8 cellular contexts compared by ENCODE assay signal in the genomic region with DNA sequence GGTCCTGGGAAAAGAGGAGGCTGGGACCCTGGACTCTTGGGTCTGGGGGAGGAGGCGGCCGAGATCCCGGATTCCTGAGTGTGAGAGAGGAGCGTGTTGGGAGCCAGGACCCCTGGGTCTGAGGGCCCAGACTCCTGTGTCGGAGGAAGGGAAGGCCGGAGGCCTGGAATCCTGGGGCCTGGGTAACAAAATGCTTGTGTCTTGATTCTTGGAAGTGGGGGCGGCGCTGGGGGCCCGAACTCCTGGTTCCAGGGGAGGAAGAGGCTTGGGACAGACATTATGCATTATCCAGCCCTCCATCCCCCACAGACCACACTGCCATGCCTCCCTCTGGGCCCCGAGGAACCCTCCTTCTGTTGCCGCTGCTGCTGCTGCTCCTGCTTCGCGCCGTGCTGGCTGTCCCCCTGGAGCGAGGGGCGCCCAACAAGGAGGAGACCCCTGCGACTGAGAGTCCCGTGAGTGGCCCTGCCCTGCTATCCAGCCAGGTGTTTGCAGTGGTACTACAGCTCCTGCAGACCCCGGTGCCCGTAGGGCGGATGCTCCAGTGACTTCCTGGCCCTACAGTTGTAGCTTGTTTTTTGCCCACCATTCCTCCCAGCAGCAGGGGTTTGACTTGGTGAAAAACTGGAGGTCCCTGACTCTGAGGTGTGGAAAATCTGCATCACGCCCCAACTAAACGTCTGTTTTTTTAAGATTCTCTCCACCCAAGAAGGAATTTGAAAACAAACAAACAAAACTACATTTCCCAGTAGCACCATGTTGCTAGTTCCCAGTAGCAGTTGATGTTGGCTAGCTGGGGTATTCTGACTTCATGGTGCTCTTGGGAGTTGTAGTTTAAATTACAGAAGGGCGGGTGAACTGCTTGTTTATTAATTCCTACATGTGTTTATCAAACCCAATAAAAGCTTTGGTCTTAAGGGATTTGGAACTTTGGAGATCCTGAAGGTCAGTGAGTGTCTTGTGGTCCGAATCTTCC. TPM values are rescaled to one million over a fixed set of nuclear protein-coding genes. Genes with fewer than 3 reads are reported as not detected.
DNase-seq lines count a peak whose midpoint lies in the region; ATAC-seq and TF ChIP-seq lines count a peak whose summit lies in the region.

No MANE protein-coding gene starts in this region.

- intact Hi-C loops in IMR-90 (cut with micrococcal nuclease): loop anchor here (2.0 kb wide), 1 partner anchor 54 kb away; a partner anchor contains a TSS
- intact Hi-C loops in ovary (cut with DNase I): loop anchor here in 2 of 4 donors (2.0 to 10.0 kb wide), 3 partner anchors 28 to 64 kb away; a partner anchor contains a TSS

- H3K9me1 ChIP-seq in IMR-90 (ENCODE audit: insufficient read depth, low read length): peaks cover 12% of the 10 kb centered on the region

- peak overlapping the region; percentile 38 for H2BK5ac ChIP-seq in IMR-90 (ENCODE audit: low read depth, low read length, poor library complexity, severe bottlenecking)

- H4K91ac ChIP-seq in IMR-90 (ENCODE audit: insufficient read depth, low read depth, low read length): peak overlapping the region; percentile 43

- TF ChIP-seq EP300 in ovary (IDR thresholded peaks at IDR 0.05): no peak

- peak overlapping the region; percentile 91 for H2AFZ ChIP-seq in IMR-90 (replicated peaks; ENCODE audit: low read length, poor library complexity)

- H3K9me3 ChIP-seq in IMR-90 (ENCODE audit: control insufficient read depth, insufficient read depth, low read length): no peaks in the 10 kb centered on the region
- no peaks in the 10 kb centered on the region for H3K9me3 ChIP-seq in ovary

- no peak overlapping the region for H2BK20ac ChIP-seq in IMR-90 (ENCODE audit: low read depth, low read length)

- peak; percentile 43 for DNase-seq in ELR (ENCODE audit: low read depth)
- peak; percentile 35 for DNase-seq in IMR-90
- DNase-seq in activated T-cell treated with anti-CD3 and anti-CD28 coated beads, Interleukin-2, amount 50 U/mL, for 48 hours: peak; percentile 41 to 50
- peak; percentile 46 for DNase-seq in foreskin melanocyte
- DNase-seq in ovary: peak in 2 of 5 donors; percentile 54 to 58
- no peak for DNase-seq in NCI-H1105 treated with DMSO at 0.1 percent for 48 hours (lab: John Stamatoyannopoulos, UW)

- H3K27me3 ChIP-seq in IMR-90 (ENCODE audit: control insufficient read depth, insufficient read depth, low read length) (no peaks in the 10 kb centered on the region), ovary (no peaks in the 10 kb centered on the region)

- in situ Hi-C loops in IMR-90 (cut with MboI; ENCODE audit: low sequenced_read_pairs): no loop called here

- peaks cover 20 to 48% of the 10 kb centered on the region in 2 experiments for H3K79me1 ChIP-seq in IMR-90 (ENCODE audit: low read depth in 1 of 2, low read length in 2 of 2)

- peak overlapping the region; percentile 55; the same call in 1 of the 2 replicates for H2AK5ac ChIP-seq in IMR-90 (ENCODE audit: low read depth, low read length)

- ATAC-seq in IMR-90 (ENCODE audit: low read depth): peak; percentile 2; the same call in 1 of the 2 replicates
- ATAC-seq in HG02970 (IDR thresholded peaks at IDR 0.05; ENCODE audit: low FRiP score, unreplicated experiment): no peak
- no peak for ATAC-seq in HG02840 (IDR thresholded peaks at IDR 0.05; ENCODE audit: low FRiP score, unreplicated experiment)

- H4K20me1 ChIP-seq in IMR-90 (ENCODE audit: insufficient read depth, low read length): peaks cover 2% of the 10 kb centered on the region; the same call in 1 of the 2 replicates

- peak overlapping the region; percentile 15; the same call in 1 of the 2 replicates for H4K5ac ChIP-seq in IMR-90 (ENCODE audit: low read depth, low read length)

- peak overlapping the region; percentile 62; the same call in 1 of the 2 replicates for H3K23ac ChIP-seq in IMR-90 (ENCODE audit: low read depth, low read length)

- H3K27ac ChIP-seq in IMR-90 (ENCODE audit: insufficient read depth, low read length) (peak overlapping the region; percentile 56), ovary (peak overlapping the region; percentile 87 to 96)

- H3K56ac ChIP-seq in IMR-90 (ENCODE audit: extremely low read depth, insufficient read depth, low read length): no peak overlapping the region; the same call in 1 of the 2 replicates

- TF ChIP-seq POLR2A in IMR-90 (IDR thresholded peaks at IDR 0.05; ENCODE audit: low read depth, low read length) (no peak), ovary (IDR thresholded peaks at IDR 0.05) (no peak)

- peak overlapping the region; percentile 94 for H2AK9ac ChIP-seq in IMR-90 (replicated peaks; ENCODE audit: low read depth, low read length, poor library complexity)

- peak overlapping the region; percentile 5 to 54; a peak in 3 of 4 replicates for H4K8ac ChIP-seq in IMR-90 (ENCODE audit: low read depth in 2 of 2, low read length in 2 of 2)

- peak overlapping the region; percentile 69 for H3K14ac ChIP-seq in IMR-90 (replicated peaks; ENCODE audit: low read depth, low read length)

- CTCF ChIA-PET in IMR-90 (lab: Yijun Ruan, JAX): interaction anchor here (0.6 to 1.0 kb wide), 2 partner anchors 51 to 117 kb away, joined by 3 to 4 read pairs; no protein-coding TSS in a partner anchor

- H2BK15ac ChIP-seq in IMR-90 (ENCODE audit: low read depth, low read length): no peak overlapping the region

- H2BK120ac ChIP-seq in IMR-90 (ENCODE audit: low read depth, low read length): no peak overlapping the region

- dilution Hi-C loops in IMR-90 (cut with HindIII; ENCODE audit: low sequenced_read_pairs, unreplicated experiment): no loop called here

- H3K9ac ChIP-seq in IMR-90 (ENCODE audit: low read depth, low read length): peak overlapping the region; percentile 71

- no peak overlapping the region for H3K18ac ChIP-seq in IMR-90 (ENCODE audit: low read depth, low read length)

- H3K4me2 ChIP-seq in IMR-90 (ENCODE audit: low read depth, low read length): peak overlapping the region; percentile 96

- H3K4me3 ChIP-seq in IMR-90 (ENCODE audit: insufficient read depth, low read depth, low read length) (peak overlapping the region; percentile 79), ovary (peak overlapping the region; percentile 89)

- TF ChIP-seq RAD21 in IMR-90 (IDR thresholded peaks at IDR 0.05; ENCODE audit: low read length): no peak

- POLR2A ChIA-PET in IMR-90 (lab: Charles Lee; ENCODE audit: unreplicated experiment): interaction anchor here (0.6 to 1.4 kb wide), 3 partner anchors 21 to 63 kb away, joined by 3 to 5 read pairs (median 5); no protein-coding TSS in a partner anchor

- 17% methylated on average over 15 of the region's 25 CpGs; no CpG with 5 or more reads in 1 of the 2 experiments for WGBS in IMR-90 (ENCODE audit: extremely low coverage in 2 of 2, insufficient read length in 1 of 2), 2 experiments
- WGBS in ovary, 3 donors: 7 to 11% (median 7%) methylated on average over 25 of the region's 25 CpGs

- peaks cover 2% of the 10 kb centered on the region; the same call in 1 of the 2 replicates for H3K4me1 ChIP-seq in IMR-90 (ENCODE audit: control insufficient read depth, insufficient read depth, low read length)
- H3K4me1 ChIP-seq in ovary (ENCODE audit: insufficient read depth): peaks cover 1% of the 10 kb centered on the region

- TF ChIP-seq CTCF in IMR-90 (conservative IDR thresholded peaks at IDR 0.05; ENCODE audit: low read depth, low read length) (no peak), ovary (IDR thresholded peaks at IDR 0.05) (no peak)

- H3K4ac ChIP-seq in IMR-90 (ENCODE audit: low read depth, low read length): peak overlapping the region; percentile 85

- TSS peak; percentile 70 for BruUV-seq in IMR-90 (replicated peaks; lab: Mats Ljungman, UMichigan)

- H3K36me3 ChIP-seq in IMR-90 (ENCODE audit: control insufficient read depth, insufficient read depth, low read length) (peaks cover 18% of the 10 kb centered on the region), ovary (no peaks in the 10 kb centered on the region)

TF ChIP-seq in IMR-90, 13 proteins besides CTCF, POLR2A, EP300 and RAD21 (continues in another document):
- TF ChIP-seq BHLHE40 (IDR thresholded peaks at IDR 0.05; ENCODE audit: low read depth, low read length) (no peak), MXI1 (IDR thresholded peaks at IDR 0.05; ENCODE audit: borderline replicate concordance, low read depth, low read length) (no peak), MAFK (IDR thresholded peaks at IDR 0.05; ENCODE audit: low read depth, low read length) (no peak), FOS (IDR thresholded peaks at IDR 0.05; ENCODE audit: low read depth, low read length) (no peak), NFE2L2 (IDR thresholded peaks at IDR 0.05; ENCODE audit: low read depth, low read length) (no peak)

RNA-seq across cellular contexts. Expression of a gene that starts 0.7 kb away (rescaled TPM):
- total RNA-seq in IMR-90 (2012; rRNA removed): 37.3 and 39.2 TPM in 2 replicates
- 253 and 261 TPM in 2 replicates for polyA plus RNA-seq in IMR-90 (2012; rRNA removed)
- 236 and 325 TPM in 2 replicates for polyA plus RNA-seq in IMR-90 (2012; cell fraction: cytosol; rRNA removed)
- polyA plus RNA-seq in IMR-90 (2012; cell fraction: nucleus; rRNA removed; ENCODE audit: low replicate concordance): 149 and 260 TPM in 2 replicates
- total RNA-seq in ovary: 100 to 1,000 TPM; 128 to 249 (median 189) TPM
- 100 to 1,000 TPM; 141 to 230 TPM for polyA plus RNA-seq in ovary

RNA-seq across cellular contexts. Expression of a gene that starts 2.2 kb away (rescaled TPM):
- total RNA-seq in IMR-90 (2012; rRNA removed) (under 0.01 TPM in 1 of 2 replicates, not detected in the other), ovary (1 to 10 TPM in 5 of 7 donors, not detected in 2; 1.8 to 3.3 (median 2.5) TPM)
- polyA plus RNA-seq in IMR-90 (2012; rRNA removed) (0.20 and 0.26 TPM in 2 replicates), ovary (under 1 TPM; 0.35 to 0.40 TPM)
- polyA plus RNA-seq in IMR-90 (2012; cell fraction: cytosol; rRNA removed): 0.11 and 0.18 TPM in 2 replicates
- 0.11 and 0.15 TPM in 2 replicates for polyA plus RNA-seq in IMR-90 (2012; cell fraction: nucleus; rRNA removed; ENCODE audit: low replicate concordance)

RNA-seq across cellular contexts. Expression of a gene that starts 28.5 kb away (rescaled TPM):
- total RNA-seq in IMR-90 (2012; rRNA removed) (26.7 and 39.4 TPM in 2 replicates), ovary (100 to 1,000 TPM in 1 of 7 donors, 10 to 100 TPM in 6; 22.8 to 156 (median 40.1) TPM)
- polyA plus RNA-seq in IMR-90 (2012; rRNA removed) (87.7 and 104 TPM in 2 replicates), ovary (10 to 100 TPM; 63.2 to 66.2 TPM)
- 79.7 and 87.7 TPM in 2 replicates for polyA plus RNA-seq in IMR-90 (2012; cell fraction: cytosol; rRNA removed)
- polyA plus RNA-seq in IMR-90 (2012; cell fraction: nucleus; rRNA removed; ENCODE audit: low replicate concordance): 144 and 158 TPM in 2 replicates

RNA-seq across cellular contexts. Expression of a gene that starts 32.3 kb away (rescaled TPM):
- total RNA-seq in IMR-90 (2012; rRNA removed): 4.2 and 4.5 TPM in 2 replicates
- polyA plus RNA-seq in IMR-90 (2012; rRNA removed): 14.4 and 17.2 TPM in 2 replicates
- 17.5 and 22.0 TPM in 2 replicates for polyA plus RNA-seq in IMR-90 (2012; cell fraction: cytosol; rRNA removed)
- polyA plus RNA-seq in IMR-90 (2012; cell fraction: nucleus; rRNA removed; ENCODE audit: low replicate concordance): 28.8 and 60.3 TPM in 2 replicates
- total RNA-seq in ovary: 10 to 100 TPM; 18.3 to 96.5 (median 52.7) TPM
- 10 to 100 TPM; 18.8 to 50.9 TPM for polyA plus RNA-seq in ovary

RNA-seq across cellular contexts. Expression of a gene that starts 32.7 kb away (rescaled TPM):
- total RNA-seq in IMR-90 (2012; rRNA removed) (0.28 and 0.36 TPM in 2 replicates), ovary (under 1 TPM in 4 of 7 donors, not detected in 3; 0.28 to 0.78 (median 0.68) TPM)
- polyA plus RNA-seq in IMR-90 (2012; rRNA removed) (0.33 and 0.53 TPM in 2 replicates), ovary (under 1 TPM in 1 of 2 donors, not detected in 1; 0.52 TPM)
- 0.17 and 1.3 TPM in 2 replicates for polyA plus RNA-seq in IMR-90 (2012; cell fraction: cytosol; rRNA removed)
- polyA plus RNA-seq in IMR-90 (2012; cell fraction: nucleus; rRNA removed; ENCODE audit: low replicate concordance): 0.65 and 0.70 TPM in 2 replicates
